ENCODE assay signal across 25 cellular contexts in the genomic region with DNA sequence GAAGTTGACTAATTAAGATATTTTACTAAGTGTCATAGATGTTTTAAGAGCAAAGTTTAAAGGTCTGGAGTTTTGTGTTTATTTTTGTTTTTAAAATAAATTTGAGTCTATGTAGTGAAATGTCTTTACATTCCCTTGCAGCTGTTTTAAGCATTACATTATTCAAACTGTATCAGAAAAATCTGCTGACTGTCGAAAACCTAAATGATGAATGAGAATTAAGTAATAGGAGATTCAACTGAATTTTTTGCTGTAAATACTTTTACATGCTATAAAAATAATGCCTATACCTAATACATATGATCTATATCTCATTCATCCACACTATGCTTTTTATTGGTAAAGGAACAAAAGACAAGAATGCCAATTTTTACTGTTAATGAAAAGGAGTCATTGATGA.
"Had no signal": no experiment of that assay in that cellular context is flagged by ENCODE, and none has a peak within 500 bp of the region (broad histone marks: within the 10 kb centered on the region; RNA-seq: fewer than 3 reads in every experiment).

No MANE protein-coding gene starts in this region.

- H3K4me1 ChIP-seq: colonic mucosa, left lung, lower lobe of right lung had no signal

- H3K4me3 ChIP-seq: colonic mucosa, esophagus squamous epithelium, gastrocnemius medialis, heart right ventricle, left lung, lower lobe of right lung, mucosa of descending colon had no signal

- H3K27me3 ChIP-seq: colonic mucosa, esophagus squamous epithelium, gastrocnemius medialis, heart right ventricle, left lung had no signal

- H3K9me3 ChIP-seq: colonic mucosa, esophagus squamous epithelium, gastrocnemius medialis, heart right ventricle, left lung, lower lobe of right lung, mucosa of descending colon had no signal

- H3K27ac ChIP-seq: colonic mucosa, epithelial cell of prostate, esophagus squamous epithelium, gastrocnemius medialis, heart right ventricle, left lung, lower lobe of right lung had no signal

- ATAC-seq: effector memory CD8-positive, alpha-beta T cell; esophagus mucosa; gastrocnemius medialis; heart right ventricle; left cardiac atrium; left lung; left ventricle myocardium superior; lower lobe of right lung; mucosa of descending colon had no signal

- H3K36me3 ChIP-seq: colonic mucosa, esophagus squamous epithelium, gastrocnemius medialis, heart right ventricle, left lung, lower lobe of right lung had no signal

- DNase-seq: colonic mucosa; cortex of kidney; effector CD8-positive, alpha-beta T cell; effector memory CD8-positive, alpha-beta T cell; endodermal cell; erythroblast; esophagus squamous epithelium; foreskin fibroblast; foreskin melanocyte; gastrocnemius medialis; glutamatergic neuron; head of caudate nucleus; heart right ventricle; hippocampal formation; left cardiac atrium; left lung; left ventricle myocardium superior; lower lobe of right lung; mesenchymal stem cell; mucosa of descending colon; naive B cell had no signal

- FAIRE-seq: islet of Langerhans, keratinocyte had no signal
